ENCODE assay signal across 1 cellular context in the genomic region with DNA sequence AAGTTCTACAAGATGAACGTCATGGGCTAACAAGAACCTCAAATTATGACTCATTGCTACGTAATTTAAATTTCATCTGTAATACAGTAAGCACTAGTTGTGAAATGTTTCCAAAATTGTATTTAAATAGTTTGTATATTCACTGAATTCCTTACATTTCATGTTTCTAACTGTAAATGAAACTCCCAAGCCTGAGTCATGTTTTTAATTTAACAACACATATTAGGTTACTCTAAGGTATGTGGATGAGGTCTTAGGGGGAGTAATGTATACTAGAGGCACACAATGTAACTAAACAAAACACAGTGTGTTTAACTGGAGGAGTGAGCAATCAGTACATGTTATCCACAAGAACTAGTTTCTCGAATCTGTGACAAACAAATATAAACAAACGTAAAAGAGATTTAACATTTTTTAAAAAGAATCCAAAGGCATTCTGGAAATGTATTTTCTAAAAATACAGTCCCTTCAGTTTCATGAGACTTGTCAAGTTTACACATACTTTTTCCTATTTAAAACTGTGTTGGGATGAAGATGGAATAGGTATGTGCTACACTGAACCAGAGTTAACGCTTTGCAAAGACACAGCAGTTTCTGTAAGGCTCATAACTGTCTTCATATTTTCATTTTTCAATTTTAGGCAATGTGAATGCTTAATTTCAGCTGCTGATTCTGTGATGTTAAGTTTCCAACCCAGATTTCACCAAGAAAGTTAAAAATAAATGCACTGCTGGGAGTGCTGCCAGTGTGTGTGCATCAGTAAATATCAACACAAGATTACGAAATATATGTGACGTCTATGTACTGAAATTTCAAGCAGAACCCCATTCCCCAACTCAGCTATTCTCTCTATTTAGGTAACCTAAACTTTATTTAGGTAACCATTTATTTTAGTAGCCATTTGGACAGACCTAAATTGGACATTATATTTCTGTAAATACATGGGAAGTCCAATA.
TF ChIP-seq lines count a peak whose summit lies in the region.

No MANE protein-coding gene starts in this region.

TF ChIP-seq in SK-N-SH, 30 proteins besides CTCF, POLR2A, EP300 and RAD21 (continued from another document):
- TF ChIP-seq, protein P1, sequence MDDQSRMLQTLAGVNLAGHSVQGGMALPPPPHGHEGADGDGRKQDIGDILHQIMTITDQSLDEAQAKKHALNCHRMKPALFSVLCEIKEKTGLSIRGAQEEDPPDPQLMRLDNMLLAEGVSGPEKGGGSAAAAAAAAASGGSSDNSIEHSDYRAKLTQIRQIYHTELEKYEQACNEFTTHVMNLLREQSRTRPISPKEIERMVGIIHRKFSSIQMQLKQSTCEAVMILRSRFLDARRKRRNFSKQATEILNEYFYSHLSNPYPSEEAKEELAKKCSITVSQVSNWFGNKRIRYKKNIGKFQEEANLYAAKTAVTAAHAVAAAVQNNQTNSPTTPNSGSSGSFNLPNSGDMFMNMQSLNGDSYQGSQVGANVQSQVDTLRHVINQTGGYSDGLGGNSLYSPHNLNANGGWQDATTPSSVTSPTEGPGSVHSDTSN (IDR thresholded peaks at IDR 0.05): no peak
- TF ChIP-seq POLR2AphosphoS5 (IDR thresholded peaks at IDR 0.05; ENCODE audit: low read depth, low read length) (0 out of 2 replicates have a peak, but pooled peaks have one; percentile 15), EZH2phosphoT487 (IDR thresholded peaks at IDR 0.05; ENCODE audit: borderline replicate concordance, low read depth) (no peak), TCF12 (IDR thresholded peaks at IDR 0.05) (peak; percentile 55)
